1 cellular context compared by ENCODE assay signal in the genomic region with DNA sequence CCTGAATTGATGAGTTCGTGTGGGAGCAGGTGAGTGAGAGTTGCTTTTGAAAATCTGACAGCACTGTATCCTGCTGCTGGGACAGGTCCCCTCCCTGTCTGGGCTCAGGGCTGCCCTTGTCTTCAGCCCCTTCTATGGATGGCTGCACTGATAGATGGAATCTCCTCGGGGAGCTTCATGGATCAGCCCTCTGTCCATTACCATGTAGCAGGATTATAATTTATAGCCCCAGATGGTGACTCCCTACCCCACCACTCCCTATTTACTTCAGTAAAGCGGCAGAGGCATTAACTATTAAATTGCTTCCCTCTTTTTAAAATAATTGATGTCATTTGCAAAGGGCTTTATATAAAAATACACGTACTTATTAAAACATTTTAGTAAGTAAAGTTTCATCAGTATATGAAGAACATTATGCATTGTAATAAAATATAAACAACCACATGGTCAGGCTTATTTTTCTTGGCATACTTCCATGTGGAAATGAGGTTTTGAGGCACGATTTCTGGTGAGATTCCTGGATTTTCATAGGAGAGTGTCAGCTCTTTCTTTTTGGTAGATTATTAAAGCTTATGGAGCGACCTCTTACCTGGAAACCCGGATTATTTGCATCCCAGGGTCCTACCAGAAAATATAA.
A peak's percentile ranks its signal among the peaks of the same experiment; 100 is the strongest.
TF ChIP-seq lines count a peak whose summit lies in the region.

No MANE protein-coding gene starts in this region.

TF ChIP-seq in HEK293, 187 proteins besides CTCF, POLR2A, EP300 and RAD21 (continued from another document and continues in another):
- no peak for TF ChIP-seq ZNF138 (tag by site-specific recombination; IDR thresholded peaks at IDR 0.05; ENCODE audit: borderline replicate concordance)
- TF ChIP-seq ZNF623 (tag by site-specific recombination; IDR thresholded peaks at IDR 0.05) = no peak
- TF ChIP-seq ZNF626 (tag by site-specific recombination; IDR thresholded peaks at IDR 0.05) = no peak
- no peak for TF ChIP-seq ZNF558 (tag by site-specific recombination; IDR thresholded peaks at IDR 0.05)
- peak; percentile 95 for TF ChIP-seq WT1 (tag by site-specific recombination; IDR thresholded peaks at IDR 0.05)
- TF ChIP-seq ZNF621 (tag by site-specific recombination; IDR thresholded peaks at IDR 0.05) = no peak
- TF ChIP-seq ZFHX2 (tag by site-specific recombination; conservative IDR thresholded peaks at IDR 0.05) = no peak
- TF ChIP-seq ZNF404 (tag by site-specific recombination; IDR thresholded peaks at IDR 0.05) = no peak
- no peak for TF ChIP-seq ZNF121 (tag by site-specific recombination; IDR thresholded peaks at IDR 0.05)
- no peak for TF ChIP-seq ZNF394 (tag by site-specific recombination; IDR thresholded peaks at IDR 0.05; ENCODE audit: borderline replicate concordance)
- TF ChIP-seq KLF8 (tag by site-specific recombination; IDR thresholded peaks at IDR 0.05) = no peak
- no peak for TF ChIP-seq ZNF248 (tag by site-specific recombination; IDR thresholded peaks at IDR 0.05)
- TF ChIP-seq, protein P1, sequence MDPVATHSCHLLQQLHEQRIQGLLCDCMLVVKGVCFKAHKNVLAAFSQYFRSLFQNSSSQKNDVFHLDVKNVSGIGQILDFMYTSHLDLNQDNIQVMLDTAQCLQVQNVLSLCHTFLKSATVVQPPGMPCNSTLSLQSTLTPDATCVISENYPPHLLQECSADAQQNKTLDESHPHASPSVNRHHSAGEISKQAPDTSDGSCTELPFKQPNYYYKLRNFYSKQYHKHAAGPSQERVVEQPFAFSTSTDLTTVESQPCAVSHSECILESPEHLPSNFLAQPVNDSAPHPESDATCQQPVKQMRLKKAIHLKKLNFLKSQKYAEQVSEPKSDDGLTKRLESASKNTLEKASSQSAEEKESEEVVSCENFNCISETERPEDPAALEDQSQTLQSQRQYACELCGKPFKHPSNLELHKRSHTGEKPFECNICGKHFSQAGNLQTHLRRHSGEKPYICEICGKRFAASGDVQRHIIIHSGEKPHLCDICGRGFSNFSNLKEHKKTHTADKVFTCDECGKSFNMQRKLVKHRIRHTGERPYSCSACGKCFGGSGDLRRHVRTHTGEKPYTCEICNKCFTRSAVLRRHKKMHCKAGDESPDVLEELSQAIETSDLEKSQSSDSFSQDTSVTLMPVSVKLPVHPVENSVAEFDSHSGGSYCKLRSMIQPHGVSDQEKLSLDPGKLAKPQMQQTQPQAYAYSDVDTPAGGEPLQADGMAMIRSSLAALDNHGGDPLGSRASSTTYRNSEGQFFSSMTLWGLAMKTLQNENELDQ (tag by site-specific recombination; IDR thresholded peaks at IDR 0.05; ENCODE audit: low read depth) = no peak
- TF ChIP-seq HOXD13 (CRISPR knock-in tag; IDR thresholded peaks at IDR 0.05; ENCODE audit: borderline replicate concordance) = no peak
- TF ChIP-seq ZNF24 (tag by site-specific recombination; IDR thresholded peaks at IDR 0.05) = no peak
- TF ChIP-seq ZNF175 (tag by site-specific recombination; IDR thresholded peaks at IDR 0.05) = no peak
- TF ChIP-seq, protein P2, sequence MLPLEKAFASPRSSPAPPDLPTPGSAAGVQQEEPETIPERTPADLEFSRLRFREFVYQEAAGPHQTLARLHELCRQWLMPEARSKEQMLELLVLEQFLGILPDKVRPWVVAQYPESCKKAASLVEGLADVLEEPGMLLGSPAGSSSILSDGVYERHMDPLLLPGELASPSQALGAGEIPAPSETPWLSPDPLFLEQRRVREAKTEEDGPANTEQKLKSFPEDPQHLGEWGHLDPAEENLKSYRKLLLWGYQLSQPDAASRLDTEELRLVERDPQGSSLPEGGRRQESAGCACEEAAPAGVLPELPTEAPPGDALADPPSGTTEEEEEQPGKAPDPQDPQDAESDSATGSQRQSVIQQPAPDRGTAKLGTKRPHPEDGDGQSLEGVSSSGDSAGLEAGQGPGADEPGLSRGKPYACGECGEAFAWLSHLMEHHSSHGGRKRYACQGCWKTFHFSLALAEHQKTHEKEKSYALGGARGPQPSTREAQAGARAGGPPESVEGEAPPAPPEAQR (tag by site-specific recombination; IDR thresholded peaks at IDR 0.05) = no peak
- TF ChIP-seq, protein P3, sequence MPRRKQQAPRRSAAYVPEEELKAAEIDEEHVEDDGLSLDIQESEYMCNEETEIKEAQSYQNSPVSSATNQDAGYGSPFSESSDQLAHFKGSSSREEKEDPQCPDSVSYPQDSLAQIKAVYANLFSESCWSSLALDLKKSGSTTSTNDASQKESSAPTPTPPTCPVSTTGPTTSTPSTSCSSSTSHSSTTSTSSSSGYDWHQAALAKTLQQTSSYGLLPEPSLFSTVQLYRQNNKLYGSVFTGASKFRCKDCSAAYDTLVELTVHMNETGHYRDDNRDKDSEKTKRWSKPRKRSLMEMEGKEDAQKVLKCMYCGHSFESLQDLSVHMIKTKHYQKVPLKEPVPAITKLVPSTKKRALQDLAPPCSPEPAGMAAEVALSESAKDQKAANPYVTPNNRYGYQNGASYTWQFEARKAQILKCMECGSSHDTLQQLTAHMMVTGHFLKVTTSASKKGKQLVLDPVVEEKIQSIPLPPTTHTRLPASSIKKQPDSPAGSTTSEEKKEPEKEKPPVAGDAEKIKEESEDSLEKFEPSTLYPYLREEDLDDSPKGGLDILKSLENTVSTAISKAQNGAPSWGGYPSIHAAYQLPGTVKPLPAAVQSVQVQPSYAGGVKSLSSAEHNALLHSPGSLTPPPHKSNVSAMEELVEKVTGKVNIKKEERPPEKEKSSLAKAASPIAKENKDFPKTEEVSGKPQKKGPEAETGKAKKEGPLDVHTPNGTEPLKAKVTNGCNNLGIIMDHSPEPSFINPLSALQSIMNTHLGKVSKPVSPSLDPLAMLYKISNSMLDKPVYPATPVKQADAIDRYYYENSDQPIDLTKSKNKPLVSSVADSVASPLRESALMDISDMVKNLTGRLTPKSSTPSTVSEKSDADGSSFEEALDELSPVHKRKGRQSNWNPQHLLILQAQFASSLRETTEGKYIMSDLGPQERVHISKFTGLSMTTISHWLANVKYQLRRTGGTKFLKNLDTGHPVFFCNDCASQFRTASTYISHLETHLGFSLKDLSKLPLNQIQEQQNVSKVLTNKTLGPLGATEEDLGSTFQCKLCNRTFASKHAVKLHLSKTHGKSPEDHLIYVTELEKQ (tag by site-specific recombination; IDR thresholded peaks at IDR 0.05; ENCODE audit: borderline replicate concordance) = no peak
- no peak for TF ChIP-seq ZNF37A (tag by site-specific recombination; IDR thresholded peaks at IDR 0.05)
- TF ChIP-seq YY1 (tag by site-specific recombination; IDR thresholded peaks at IDR 0.05) = no peak
- TF ChIP-seq ZNF664 (tag by site-specific recombination; IDR thresholded peaks at IDR 0.05) = no peak
- TF ChIP-seq TCF7L2 (IDR thresholded peaks at IDR 0.05; ENCODE audit: borderline replicate concordance, low read depth, low read length) = no peak
- 0 out of 2 replicates have a peak, but pooled peaks have one; percentile 8 for TF ChIP-seq MEIS1 (CRISPR knock-in tag; IDR thresholded peaks at IDR 0.05; ENCODE audit: borderline replicate concordance)
- TF ChIP-seq ZNF239 (tag by site-specific recombination; IDR thresholded peaks at IDR 0.05) = no peak
- TF ChIP-seq, protein P4, sequence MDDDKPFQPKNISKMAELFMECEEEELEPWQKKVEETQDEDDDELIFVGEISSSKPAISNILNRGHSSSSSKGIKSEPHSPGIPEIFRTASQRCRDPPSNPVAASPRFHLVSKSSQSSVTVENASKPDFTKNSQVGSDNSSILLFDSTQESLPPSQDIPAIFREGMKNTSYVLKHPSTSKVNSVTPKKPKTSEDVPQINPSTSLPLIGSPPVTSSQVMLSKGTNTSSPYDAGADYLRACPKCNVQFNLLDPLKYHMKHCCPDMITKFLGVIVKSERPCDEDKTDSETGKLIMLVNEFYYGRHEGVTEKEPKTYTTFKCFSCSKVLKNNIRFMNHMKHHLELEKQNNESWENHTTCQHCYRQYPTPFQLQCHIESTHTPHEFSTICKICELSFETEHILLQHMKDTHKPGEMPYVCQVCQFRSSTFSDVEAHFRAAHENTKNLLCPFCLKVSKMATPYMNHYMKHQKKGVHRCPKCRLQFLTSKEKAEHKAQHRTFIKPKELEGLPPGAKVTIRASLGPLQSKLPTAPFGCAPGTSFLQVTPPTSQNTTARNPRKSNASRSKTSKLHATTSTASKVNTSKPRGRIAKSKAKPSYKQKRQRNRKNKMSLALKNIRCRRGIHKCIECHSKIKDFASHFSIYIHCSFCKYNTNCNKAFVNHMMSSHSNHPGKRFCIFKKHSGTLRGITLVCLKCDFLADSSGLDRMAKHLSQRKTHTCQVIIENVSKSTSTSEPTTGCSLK (tag by site-specific recombination; IDR thresholded peaks at IDR 0.05) = no peak
- TF ChIP-seq ZBTB17 (tag by site-specific recombination; IDR thresholded peaks at IDR 0.05) = peak; percentile 85
- TF ChIP-seq ZNF292 (tag by site-specific recombination; IDR thresholded peaks at IDR 0.05; ENCODE audit: borderline replicate concordance, low read depth) = no peak
- TF ChIP-seq ZBTB7A (tag by site-specific recombination; IDR thresholded peaks at IDR 0.05; ENCODE audit: low read depth) = no peak
- no peak for TF ChIP-seq ZNF560 (tag by site-specific recombination; IDR thresholded peaks at IDR 0.05; ENCODE audit: borderline replicate concordance)
- TF ChIP-seq ZBTB20 (tag by site-specific recombination; IDR thresholded peaks at IDR 0.05) = no peak
- TF ChIP-seq ZNF585B (tag by site-specific recombination; IDR thresholded peaks at IDR 0.05) = no peak
- TF ChIP-seq ZNF221 (tag by site-specific recombination; IDR thresholded peaks at IDR 0.05; ENCODE audit: borderline replicate concordance) = no peak
- TF ChIP-seq, protein P5, sequence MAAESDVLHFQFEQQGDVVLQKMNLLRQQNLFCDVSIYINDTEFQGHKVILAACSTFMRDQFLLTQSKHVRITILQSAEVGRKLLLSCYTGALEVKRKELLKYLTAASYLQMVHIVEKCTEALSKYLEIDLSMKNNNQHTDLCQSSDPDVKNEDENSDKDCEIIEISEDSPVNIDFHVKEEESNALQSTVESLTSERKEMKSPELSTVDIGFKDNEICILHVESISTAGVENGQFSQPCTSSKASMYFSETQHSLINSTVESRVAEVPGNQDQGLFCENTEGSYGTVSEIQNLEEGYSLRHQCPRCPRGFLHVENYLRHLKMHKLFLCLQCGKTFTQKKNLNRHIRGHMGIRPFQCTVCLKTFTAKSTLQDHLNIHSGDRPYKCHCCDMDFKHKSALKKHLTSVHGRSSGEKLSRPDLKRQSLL (tag by site-specific recombination; IDR thresholded peaks at IDR 0.05) = no peak
- TF ChIP-seq SCRT2 (tag by site-specific recombination; IDR thresholded peaks at IDR 0.05) = no peak
- TF ChIP-seq ZNF169 (tag by site-specific recombination; IDR thresholded peaks at IDR 0.05) = no peak
- TF ChIP-seq ZNF16 (tag by site-specific recombination; IDR thresholded peaks at IDR 0.05; ENCODE audit: low read depth) = no peak
- TF ChIP-seq, protein P6, sequence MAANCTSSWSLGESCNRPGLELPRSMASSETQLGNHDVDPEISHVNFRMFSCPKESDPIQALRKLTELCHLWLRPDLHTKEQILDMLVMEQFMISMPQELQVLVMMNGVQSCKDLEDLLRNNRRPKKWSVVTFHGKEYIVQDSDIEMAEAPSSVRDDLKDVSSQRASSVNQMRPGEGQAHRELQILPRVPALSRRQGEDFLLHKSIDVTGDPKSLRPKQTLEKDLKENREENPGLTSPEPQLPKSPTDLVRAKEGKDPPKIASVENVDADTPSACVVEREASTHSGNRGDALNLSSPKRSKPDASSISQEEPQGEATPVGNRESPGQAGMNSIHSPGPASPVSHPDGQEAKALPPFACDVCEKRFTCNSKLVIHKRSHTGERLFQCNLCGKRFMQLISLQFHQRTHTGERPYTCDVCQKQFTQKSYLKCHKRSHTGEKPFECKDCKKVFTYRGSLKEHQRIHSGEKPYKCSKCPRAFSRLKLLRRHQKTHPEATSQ (tag by site-specific recombination; IDR thresholded peaks at IDR 0.05) = no peak
- TF ChIP-seq SCRT1 (tag by site-specific recombination; IDR thresholded peaks at IDR 0.05; ENCODE audit: borderline replicate concordance) = no peak
- TF ChIP-seq SP7 (tag by site-specific recombination; IDR thresholded peaks at IDR 0.05) = peak; percentile 63; the same call in 1 of the 2 replicates
- TF ChIP-seq, protein P7, sequence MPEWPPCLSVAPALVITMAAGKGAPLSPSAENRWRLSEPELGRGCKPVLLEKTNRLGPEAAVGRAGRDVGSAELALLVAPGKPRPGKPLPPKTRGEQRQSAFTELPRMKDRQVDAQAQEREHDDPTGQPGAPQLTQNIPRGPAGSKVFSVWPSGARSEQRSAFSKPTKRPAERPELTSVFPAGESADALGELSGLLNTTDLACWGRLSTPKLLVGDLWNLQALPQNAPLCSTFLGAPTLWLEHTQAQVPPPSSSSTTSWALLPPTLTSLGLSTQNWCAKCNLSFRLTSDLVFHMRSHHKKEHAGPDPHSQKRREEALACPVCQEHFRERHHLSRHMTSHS (tag by site-specific recombination; IDR thresholded peaks at IDR 0.05) = no peak
- no peak for TF ChIP-seq ZNF629 (tag by site-specific recombination; IDR thresholded peaks at IDR 0.05)
- no peak for TF ChIP-seq ZNF792 (tag by site-specific recombination; IDR thresholded peaks at IDR 0.05)
- TF ChIP-seq SETDB1 (IDR thresholded peaks at IDR 0.05; ENCODE audit: insufficient read length, low read length) = no peak
- TF ChIP-seq TRIM28 (IDR thresholded peaks at IDR 0.05; ENCODE audit: borderline replicate concordance, low read length) = no peak
- no peak for TF ChIP-seq GLIS1 (tag by site-specific recombination; IDR thresholded peaks at IDR 0.05)
- no peak for TF ChIP-seq ZBTB48 (tag by site-specific recombination; IDR thresholded peaks at IDR 0.05)
- TF ChIP-seq SP3 (tag by site-specific recombination; IDR thresholded peaks at IDR 0.05) = no peak
- TF ChIP-seq ZNF132 (tag by site-specific recombination; IDR thresholded peaks at IDR 0.05; ENCODE audit: borderline replicate concordance) = no peak
- TF ChIP-seq ZNF416 (tag by site-specific recombination; IDR thresholded peaks at IDR 0.05) = no peak
- TF ChIP-seq ZNF311 (tag by site-specific recombination; IDR thresholded peaks at IDR 0.05; ENCODE audit: borderline replicate concordance) = no peak
- TF ChIP-seq MYNN (tag by site-specific recombination; IDR thresholded peaks at IDR 0.05; ENCODE audit: borderline replicate concordance) = no peak
- TF ChIP-seq, protein P8, sequence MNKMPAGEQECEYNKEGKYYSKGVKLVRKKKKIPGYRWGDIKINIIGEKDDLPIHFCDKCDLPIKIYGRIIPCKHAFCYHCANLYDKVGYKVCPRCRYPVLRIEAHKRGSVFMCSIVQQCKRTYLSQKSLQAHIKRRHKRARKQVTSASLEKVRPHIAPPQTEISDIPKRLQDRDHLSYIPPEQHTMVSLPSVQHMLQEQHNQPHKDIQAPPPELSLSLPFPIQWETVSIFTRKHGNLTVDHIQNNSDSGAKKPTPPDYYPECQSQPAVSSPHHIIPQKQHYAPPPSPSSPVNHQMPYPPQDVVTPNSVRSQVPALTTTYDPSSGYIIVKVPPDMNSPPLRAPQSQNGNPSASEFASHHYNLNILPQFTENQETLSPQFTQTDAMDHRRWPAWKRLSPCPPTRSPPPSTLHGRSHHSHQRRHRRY (tag by site-specific recombination; IDR thresholded peaks at IDR 0.05) = no peak
- TF ChIP-seq ZNF366 (tag by site-specific recombination; conservative IDR thresholded peaks at IDR 0.05) = no peak
- TF ChIP-seq ZNF354C (tag by site-specific recombination; IDR thresholded peaks at IDR 0.05; ENCODE audit: borderline replicate concordance, low read depth) = no peak
- no peak for TF ChIP-seq ZNF670 (tag by site-specific recombination; IDR thresholded peaks at IDR 0.05; ENCODE audit: low read depth)
- TF ChIP-seq ZNF155 (tag by site-specific recombination; IDR thresholded peaks at IDR 0.05) = no peak
- no peak for TF ChIP-seq BCL11B (tag by site-specific recombination; IDR thresholded peaks at IDR 0.05; ENCODE audit: low read depth)
- TF ChIP-seq ZNF473 (tag by site-specific recombination; IDR thresholded peaks at IDR 0.05) = no peak
- TF ChIP-seq ZNF324 (tag by site-specific recombination; IDR thresholded peaks at IDR 0.05) = no peak
- TF ChIP-seq ZSCAN16 (tag by site-specific recombination; IDR thresholded peaks at IDR 0.05) = no peak
